7 cellular contexts compared by ENCODE assay signal in the genomic region with DNA sequence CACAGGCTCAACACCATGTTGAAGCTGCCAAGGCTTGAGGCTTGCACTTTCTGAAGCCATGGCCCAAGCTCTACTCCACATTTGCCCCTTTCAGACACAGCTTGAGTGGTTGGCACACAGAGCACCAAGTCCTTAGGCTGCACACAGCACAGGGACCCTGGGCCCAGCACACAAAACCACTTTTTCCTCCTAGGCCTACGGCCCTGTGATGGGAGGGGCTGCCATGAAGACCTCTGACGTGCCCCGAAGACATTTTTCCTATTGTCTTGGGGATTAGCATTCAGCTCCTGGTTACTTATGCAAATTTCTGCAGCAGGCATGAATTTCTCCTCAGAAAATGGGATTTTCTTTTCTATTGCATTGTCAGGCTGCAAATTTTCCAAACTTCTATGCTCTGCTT.
"Had no signal": no experiment of that assay in that cellular context is flagged by ENCODE, and none has a peak within 500 bp of the region (broad histone marks: within the 10 kb centered on the region; RNA-seq: fewer than 3 reads in every experiment).

No MANE protein-coding gene starts in this region.

- H3K9me3 Mint-ChIP-seq: HFFc6 had no signal

- H3K4me3 ChIP-seq: GM23338 had no signal

- DNase-seq: HCEC 1CT, HFFc6, KBM-7 had no signal

- H3K27ac ChIP-seq: HL-60 had no signal

- H3K4me1 Mint-ChIP-seq: IgD-negative memory B cell had no signal

- H3K4me2 ChIP-seq: GM23338 had no signal

- H3K27ac Mint-ChIP-seq: GM23338, HFFc6, IgD-negative memory B cell had no signal

- H3K36me3 Mint-ChIP-seq: IgD-negative memory B cell had no signal

- H3K4me3 Mint-ChIP-seq: GM23338, HFFc6, IgD-negative memory B cell had no signal

- ATAC-seq: GM23338, HepG2 had no signal

- H2AFZ ChIP-seq: GM23338 had no signal

- H3K27me3 Mint-ChIP-seq: IgD-negative memory B cell had no signal
